9 cellular contexts compared by ENCODE assay signal in genomic region chr1:17075470-17076255, GRCh38. TPM values are rescaled to one million over a fixed set of nuclear protein-coding genes. Genes with fewer than 3 reads are reported as not detected.
DNase-seq lines count a peak whose midpoint lies in the region; ATAC-seq and TF ChIP-seq lines count a peak whose summit lies in the region.
"Had no signal": no experiment of that assay in that cellular context is flagged by ENCODE, and none has a peak within 500 bp of the region (broad histone marks: within the 10 kb centered on the region; RNA-seq: fewer than 3 reads in every experiment).

No MANE protein-coding gene starts in this region.

- H3K36me3 Mint-ChIP-seq in GM23338 (ENCODE audit: low read depth) (no peaks in the 10 kb centered on the region), T-helper 17 cell (ENCODE audit: low read depth) (peaks cover 4% of the 10 kb centered on the region)

- H3K27ac ChIP-seq in C4-2B = no peak overlapping the region
- no peak overlapping the region for H3K27ac ChIP-seq in GM23338 (ENCODE audit: low read depth)

- no peak overlapping the region for H3K4me2 ChIP-seq in GM23338

- H2AFZ ChIP-seq in GM23338 = no peak overlapping the region

- no peaks in the 10 kb centered on the region for H3F3A ChIP-seq in GM23338 (replicated peaks; ENCODE audit: low read depth)

- peak; percentile 84 for DNase-seq in GM23338 (ENCODE audit: low spot score)
- DNase-seq in T-helper 17 cell = no peak
- DNase-seq in iPS-NIHi11 (ENCODE audit: low spot score) = peak; percentile 83
- DNase-seq in amygdala (lab: John Stamatoyannopoulos, UW) = no peak
- no peak for DNase-seq in C1 segment of cervical spinal cord (lab: John Stamatoyannopoulos, UW)
- DNase-seq in DMS79 treated with DMSO at 0.1 percent for 48 hours (lab: John Stamatoyannopoulos, UW) = no peak

- H3K9me3 ChIP-seq in T-helper 17 cell (ENCODE audit: control insufficient read depth, low read length, poor library complexity, severe bottlenecking) = no peaks in the 10 kb centered on the region

- H3K9me2 ChIP-seq in GM23338 (ENCODE audit: insufficient read depth) = no peaks in the 10 kb centered on the region

- no peak overlapping the region for H3K4me3 Mint-ChIP-seq in GM23338
- no peak overlapping the region for H3K4me3 Mint-ChIP-seq in T-helper 17 cell

- no peaks in the 10 kb centered on the region for H4K20me1 ChIP-seq in GM23338 (replicated peaks; ENCODE audit: insufficient read depth)

- ATAC-seq in GM23338 (peak; percentile 94), T-helper 17 cell (peak; percentile 35), GM21360 (IDR thresholded peaks at IDR 0.05; ENCODE audit: unreplicated experiment) (no peak)

- no peaks in the 10 kb centered on the region for H3K36me3 ChIP-seq in GM23338 (ENCODE audit: insufficient read depth)

- no peaks in the 10 kb centered on the region for H3K79me2 ChIP-seq in GM23338 (replicated peaks; ENCODE audit: insufficient read depth)

- no peaks in the 10 kb centered on the region for H3K9me3 Mint-ChIP-seq in GM23338

- H3K4me1 Mint-ChIP-seq in GM23338 (peaks cover 4% of the 10 kb centered on the region; the same call in 2 of the 3 replicates), T-helper 17 cell (peaks cover 7% of the 10 kb centered on the region)

- H3K27ac Mint-ChIP-seq in GM23338 (no peak overlapping the region; the same call in 1 of the 2 replicates), T-helper 17 cell (no peak overlapping the region)
- H3K27ac Mint-ChIP-seq: IgD-negative memory B cell had no signal

- no peaks in the 10 kb centered on the region for H3K27me3 ChIP-seq in GM23338 (ENCODE audit: insufficient read depth)

- peak; percentile 71 for TF ChIP-seq CTCF in C4-2B (conservative IDR thresholded peaks at IDR 0.05)
- peak; percentile 53 to 68 for TF ChIP-seq CTCF in GM23338 (conservative IDR thresholded peaks at IDR 0.05; ENCODE audit: low read depth in 2 of 2)

- H3K4me3 ChIP-seq in GM23338 = no peak overlapping the region

- H3K27me3 Mint-ChIP-seq in GM23338 (ENCODE audit: insufficient read depth, low read depth, poor library complexity) (peaks cover 5% of the 10 kb centered on the region), T-helper 17 cell (peaks cover 11% of the 10 kb centered on the region)

- H3K4me1 ChIP-seq in GM23338 (ENCODE audit: insufficient read depth) = no peaks in the 10 kb centered on the region

TF ChIP-seq in GM23338, 12 proteins besides CTCF, POLR2A, EP300 and RAD21 (continues in another document):
- TF ChIP-seq ZNF331 (CRISPR knock-in tag; IDR thresholded peaks at IDR 0.05; ENCODE audit: low read depth) (no peak), STAT1 (IDR thresholded peaks at IDR 0.05; ENCODE audit: unreplicated experiment) (no peak), ETS1 (IDR thresholded peaks at IDR 0.05) (no peak), EZH2phosphoT487 (IDR thresholded peaks at IDR 0.05; ENCODE audit: unreplicated experiment) (no peak), CREB1 (CRISPR knock-in tag; IDR thresholded peaks at IDR 0.05; ENCODE audit: low read depth) (no peak), ZNF114 (CRISPR knock-in tag; IDR thresholded peaks at IDR 0.05) (no peak), NANOG (IDR thresholded peaks at IDR 0.05; ENCODE audit: borderline replicate concordance) (no peak), POLR2AphosphoS5 (IDR thresholded peaks at IDR 0.05; ENCODE audit: low read depth) (no peak), JUNB (IDR thresholded peaks at IDR 0.05; ENCODE audit: unreplicated experiment) (no peak), EZH2 (IDR thresholded peaks at IDR 0.05; ENCODE audit: low read depth, unreplicated experiment) (no peak), REST (IDR thresholded peaks at IDR 0.05; ENCODE audit: unreplicated experiment) (no peak)

RNA-seq across cellular contexts. Expression of gene SDHB, which starts 21.8 kb away (rescaled TPM):
- total RNA-seq in GM23338 (2014; rRNA removed; shearing (Covaris generic)) = 72.8 and 105 TPM in 2 replicates
- polyA plus RNA-seq in GM23338 (2016; fragmentation: Nextera tagmentation; extraction: Ambion mirVana) = 112 and 121 TPM in 2 replicates
- total RNA-seq in T-helper 17 cell = 10 to 100 TPM; 43.6 to 48.5 TPM

RNA-seq across cellular contexts. Expression of gene PADI2, which starts 43.6 kb away (rescaled TPM):
- 3.7 and 4.3 TPM in 2 replicates for total RNA-seq in GM23338 (2014; rRNA removed; shearing (Covaris generic))
- 1.7 TPM in 2 replicates for polyA plus RNA-seq in GM23338 (2016; fragmentation: Nextera tagmentation; extraction: Ambion mirVana)
- under 1 TPM; 0.23 to 0.57 TPM for total RNA-seq in T-helper 17 cell

Comparison
In these comparisons a context has a peak if more than half of its experiments do, and no peak if none do; other contexts are left out.
1. DNase-seq: peak in GM23338 (single experiment) and iPS-NIHi11 (single experiment); none in T-helper 17 cell (0 of 3), amygdala (0 of 56), C1 segment of cervical spinal cord (0 of 14) and DMS79 treated with DMSO at 0.1 percent for 48 hours (single experiment).